23 cellular contexts compared by ENCODE assay signal in genomic region chr7:145265180-145265579, GRCh38.
DNase-seq lines count a peak whose midpoint lies in the region; FAIRE-seq and TF ChIP-seq lines count a peak whose summit lies in the region.
"Had no signal": no experiment of that assay in that cellular context is flagged by ENCODE, and none has a peak within 500 bp of the region (broad histone marks: within the 10 kb centered on the region; RNA-seq: fewer than 3 reads in every experiment).

No MANE protein-coding gene starts in this region.

- peaks cover 25% of the 10 kb centered on the region; the same call in 1 of the 2 replicates for H3F3A ChIP-seq in MM.1S (ENCODE audit: insufficient read depth, low read length)
- H3F3A ChIP-seq in neural cell (ENCODE audit: insufficient read depth, low read length, poor library complexity, severe bottlenecking), result no peaks in the 10 kb centered on the region

- TF ChIP-seq EP300 in neural cell (conservative IDR thresholded peaks at IDR 0.05; ENCODE audit: poor library complexity, severe bottlenecking) (no peak), transverse colon (IDR thresholded peaks at IDR 0.05; ENCODE audit: low read depth) (no peak)

- DNase-seq in DMS53 (lab: John Stamatoyannopoulos, UW), result peak; percentile 16
- no peak for DNase-seq in DMS53 treated with DMSO at 0.1 percent for 48 hours (lab: John Stamatoyannopoulos, UW; ENCODE audit: unreplicated experiment)
- DNase-seq in MM.1S, result peak; percentile 66
- DNase-seq in choroid plexus epithelial cell (ENCODE audit: low read depth), result peak; percentile 37
- no peak for DNase-seq in OCI-M2 (lab: John Stamatoyannopoulos, UW; ENCODE audit: unreplicated experiment)
- DNase-seq in GM19239 (ENCODE audit: insufficient read length, low spot score), result no peak
- DNase-seq in transverse colon, result no peak
- DNase-seq: Caco-2; CD4-positive, CD25-positive, alpha-beta regulatory T cell; CD8-positive, alpha-beta T cell; DMS153; DMS79 treated with DMSO at 0.1 percent for 48 hours; GF-D8; GOT3 had no signal

- in situ Hi-C loops in transverse colon (cut with MboI; ENCODE audit: low pct_ligation_motif_present in 1 of 4, low pct_unique_long_range_greater_than_20kb in 1 of 4, low sequenced_read_pairs in 3 of 4), result no loop called here

- H3K9ac ChIP-seq in MM.1S (ENCODE audit: low read length) (no peak overlapping the region), neural cell (ENCODE audit: low read length) (no peak overlapping the region)
- H3K9ac ChIP-seq: BLaER1 had no signal

- WGBS in transverse colon (ENCODE audit: low coverage in 1 of 2), 2 donors, result 77 to 83% methylated on average over 4 of the region's 4 CpGs

- H3K9me3 ChIP-seq in MM.1S (replicated peaks; ENCODE audit: insufficient read depth, low read length) (no peaks in the 10 kb centered on the region), neural cell (ENCODE audit: low read length) (no peaks in the 10 kb centered on the region), transverse colon (no peaks in the 10 kb centered on the region)
- H3K9me3 ChIP-seq: BLaER1, Caco-2, HAP-1 had no signal

- intact Hi-C loops in transverse colon (cut with DNase I; ENCODE audit: low total_unique reads), result no loop called here

- H4K20me1 ChIP-seq in MM.1S (ENCODE audit: insufficient read depth, low read length) (no peaks in the 10 kb centered on the region), neural cell (ENCODE audit: insufficient read depth) (no peaks in the 10 kb centered on the region)
- H4K20me1 ChIP-seq: BLaER1 had no signal

- H3K4me2 ChIP-seq in MM.1S (ENCODE audit: low read depth, low read length), result peak overlapping the region; percentile 19
- no peak overlapping the region for H3K4me2 ChIP-seq in neural cell (ENCODE audit: low read length)
- H3K4me2 ChIP-seq: BLaER1 had no signal

- H2AFZ ChIP-seq in MM.1S (ENCODE audit: low read length) (no peak overlapping the region), neural cell (ENCODE audit: low read depth, low read length) (no peak overlapping the region)

- no peaks in the 10 kb centered on the region for H3K36me3 ChIP-seq in MM.1S (replicated peaks; ENCODE audit: insufficient read depth, low read length)
- no peaks in the 10 kb centered on the region for H3K36me3 ChIP-seq in neural cell (ENCODE audit: insufficient read depth, low read length)
- no peaks in the 10 kb centered on the region for H3K36me3 ChIP-seq in transverse colon
- H3K36me3 ChIP-seq: BLaER1, HAP-1 had no signal

- H3K4me3 ChIP-seq in MM.1S (ENCODE audit: low read length), result no peak overlapping the region
- no peak overlapping the region for H3K4me3 ChIP-seq in choroid plexus epithelial cell (ENCODE audit: low read depth, low read length)
- no peak overlapping the region for H3K4me3 ChIP-seq in neural cell (ENCODE audit: low read length)
- no peak overlapping the region for H3K4me3 ChIP-seq in transverse colon
- H3K4me3 ChIP-seq: BLaER1, HAP-1 had no signal

- no peak for TF ChIP-seq RAD21 in neural cell (conservative IDR thresholded peaks at IDR 0.05)

- FAIRE-seq in GM19239 (lab: Jason Lieb, UNC), result no peak
- FAIRE-seq: A204.1, GM12891, GM18507, H54 had no signal

- no peaks in the 10 kb centered on the region for H3K9me2 ChIP-seq in MM.1S (replicated peaks; ENCODE audit: insufficient read depth, low read length)
- H3K9me2 ChIP-seq in neural cell (ENCODE audit: insufficient read depth, low read length), result no peaks in the 10 kb centered on the region

- peak overlapping the region; percentile 46; the same call in 1 of the 2 replicates for H3K27ac ChIP-seq in MM.1S (ENCODE audit: low read length)
- peak overlapping the region; percentile 64 for H3K27ac ChIP-seq in neural cell (ENCODE audit: low read length)
- H3K27ac ChIP-seq in transverse colon, result no peak overlapping the region
- H3K27ac ChIP-seq: 22Rv1, BLaER1, C4-2B had no signal

- no peak for TF ChIP-seq CTCF in MM.1S (IDR thresholded peaks at IDR 0.05; ENCODE audit: low read length)
- no peak for TF ChIP-seq CTCF in choroid plexus epithelial cell (conservative IDR thresholded peaks at IDR 0.05; ENCODE audit: low read depth, low read length)
- no peak for TF ChIP-seq CTCF in neural cell (IDR thresholded peaks at IDR 0.05; ENCODE audit: poor library complexity, severe bottlenecking)
- TF ChIP-seq CTCF in transverse colon (IDR thresholded peaks at IDR 0.05), result no peak

- peaks cover 44% of the 10 kb centered on the region for H3K4me1 ChIP-seq in MM.1S (ENCODE audit: low read length)
- H3K4me1 ChIP-seq in transverse colon, result no peaks in the 10 kb centered on the region
- H3K4me1 ChIP-seq: Caco-2, HAP-1 had no signal

- no peak for TF ChIP-seq POLR2A in transverse colon (IDR thresholded peaks at IDR 0.05)

- H3K79me2 ChIP-seq in MM.1S (ENCODE audit: low read length) (no peaks in the 10 kb centered on the region), neural cell (replicated peaks; ENCODE audit: insufficient read depth, low read length) (no peaks in the 10 kb centered on the region)

- H3K27me3 ChIP-seq in MM.1S (replicated peaks; ENCODE audit: insufficient read depth, low read length), result no peaks in the 10 kb centered on the region
- no peaks in the 10 kb centered on the region for H3K27me3 ChIP-seq in neural cell (ENCODE audit: insufficient read depth, low read depth, low read length)
- H3K27me3 ChIP-seq in transverse colon, result no peaks in the 10 kb centered on the region
- H3K27me3 ChIP-seq: BLaER1 had no signal

TF ChIP-seq in neural cell, 6 proteins besides CTCF, POLR2A, EP300 and RAD21:
- TF ChIP-seq EZH2 (IDR thresholded peaks at IDR 0.05; ENCODE audit: borderline replicate concordance, insufficient read depth, low read length, poor library complexity, severe bottlenecking), result no peak
- TF ChIP-seq SMC3 (conservative IDR thresholded peaks at IDR 0.05; ENCODE audit: poor library complexity), result no peak
- TF ChIP-seq REST (IDR thresholded peaks at IDR 0.05; ENCODE audit: borderline replicate concordance), result no peak
- TF ChIP-seq MXI1 (conservative IDR thresholded peaks at IDR 0.05; ENCODE audit: poor library complexity, severe bottlenecking), result no peak
- TF ChIP-seq POLR2AphosphoS5 (IDR thresholded peaks at IDR 0.05), result no peak
- no peak for TF ChIP-seq TAF1 (IDR thresholded peaks at IDR 0.05; ENCODE audit: low read depth)

Comparison
In these comparisons a context has a peak if more than half of its experiments do, and no peak if none do; other contexts are left out.
1. DNase-seq: peak in DMS53 (single experiment), MM.1S (single experiment) and choroid plexus epithelial cell (single experiment); none in DMS53 treated with DMSO at 0.1 percent for 48 hours (single experiment), OCI-M2 (single experiment), GM19239 (single experiment) and transverse colon (single experiment).
2. H3K27ac ChIP-seq: peak in MM.1S (single experiment) and neural cell (single experiment); none in transverse colon (0 of 4).